ENCODE assay signal across 34 cellular contexts in the genomic region with DNA sequence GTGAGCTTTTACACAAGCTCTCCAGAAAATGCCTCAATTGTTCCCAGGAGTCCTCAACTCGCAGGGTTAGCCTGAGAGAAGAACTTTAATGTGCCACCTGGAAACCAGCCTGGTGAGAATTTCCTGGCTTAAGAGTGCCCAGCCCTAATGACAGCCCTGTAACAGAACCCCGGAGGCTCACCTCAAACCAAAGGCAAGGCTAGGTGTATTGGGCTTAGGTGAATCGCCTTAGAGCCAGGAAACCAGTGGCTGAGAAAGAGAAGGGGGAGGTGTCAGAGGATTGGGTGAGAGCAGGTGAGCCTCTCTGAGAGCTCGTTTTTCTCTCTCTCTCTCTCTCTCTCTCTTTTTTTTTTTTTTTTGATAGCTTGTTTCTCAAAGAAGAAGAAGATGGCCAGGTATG. TPM values are rescaled to one million over a fixed set of nuclear protein-coding genes. Genes with fewer than 3 reads are reported as not detected.
DNase-seq lines count a peak whose midpoint lies in the region; ATAC-seq, FAIRE-seq and TF ChIP-seq lines count a peak whose summit lies in the region.
"Had no signal": no experiment of that assay in that cellular context is flagged by ENCODE, and none has a peak within 500 bp of the region (broad histone marks: within the 10 kb centered on the region; RNA-seq: fewer than 3 reads in every experiment).

No MANE protein-coding gene starts in this region.

- no peak for FAIRE-seq in K562 (lab: Jason Lieb, UNC)
- FAIRE-seq: islet of Langerhans had no signal

- 14% methylated on average over 4 of the region's 4 CpGs for WGBS in mammary epithelial cell (ENCODE audit: low coverage, missing lambda C conversion rate)
- 0% methylated on average over 3 of the region's 4 CpGs for WGBS in K562 (ENCODE audit: insufficient coverage, low coverage, missing lambda C conversion rate)

- TF ChIP-seq RAD21 in K562 (CRISPR knock-in tag; conservative IDR thresholded peaks at IDR 0.05 in 1 of 2, IDR thresholded peaks at IDR 0.05 in 1 of 2), result no peak

- BruUV-seq in mammary epithelial cell (replicated peaks; lab: Mats Ljungman, UMichigan), result no TSS peak
- BruUV-seq in MCF 10A (replicated peaks; lab: Mats Ljungman, UMichigan), result no TSS peak
- BruUV-seq in K562 (replicated peaks; lab: Mats Ljungman, UMichigan), result no TSS peak

- H3K9ac ChIP-seq in mammary epithelial cell (ENCODE audit: insufficient read depth, low read length), result no peak overlapping the region
- no peak overlapping the region for H3K9ac ChIP-seq in K562 (ENCODE audit: insufficient read depth in 1 of 2, low read depth in 2 of 2, low read length in 2 of 2)

- no peaks in the 10 kb centered on the region for H3K4me1 ChIP-seq in mammary epithelial cell (ENCODE audit: insufficient read depth, low read length)
- no peaks in the 10 kb centered on the region for H3K4me1 ChIP-seq in K562 (replicated peaks in 1 of 2; ENCODE audit: control insufficient read depth in 2 of 2, insufficient read depth in 2 of 2, low read length in 2 of 2)
- H3K4me1 ChIP-seq: adrenal gland, Caco-2 had no signal

- ATAC-seq in K562, result peak; percentile 52; the same call in 2 of the 3 replicates
- no peak for ATAC-seq in sciatic nerve
- ATAC-seq: activated T-cell treated with anti-CD3 and anti-CD28 coated beads, Interleukin-2, amount 50 U/mL, for 4 hours; left ventricle myocardium superior; natural killer cell treated with Interleukin-12 subunit alpha and Interleukin-12 subunit beta and Interleukin-15 and Interleukin-18, amount 100 ng/mL, for 72 hours; SK-N-SH treated with all-trans-retinoic acid at 6 μM for 48 hours had no signal

- no peaks in the 10 kb centered on the region for H3K9me3 ChIP-seq in mammary epithelial cell (replicated peaks; ENCODE audit: insufficient read depth, low read length)
- H3K9me3 ChIP-seq in K562 (replicated peaks; ENCODE audit: control insufficient read depth, insufficient read depth, low read depth, low read length), result no peaks in the 10 kb centered on the region; the same call in 1 of the 2 replicates
- H3K9me3 ChIP-seq: adrenal gland, Caco-2 had no signal

- in situ Hi-C loops in mammary epithelial cell (cut with MboI; ENCODE audit: low sequenced_read_pairs in 2 of 2) (no loop called here), K562 (cut with MboI) (no loop called here)

- TF ChIP-seq CTCF in mammary epithelial cell (conservative IDR thresholded peaks at IDR 0.05 in 1 of 2, IDR thresholded peaks at IDR 0.05 in 1 of 2; ENCODE audit: extremely low read depth in 1 of 2, insufficient read depth in 1 of 2, low read depth in 1 of 2, low read length in 2 of 2) (no peak), MCF 10A (IDR thresholded peaks at IDR 0.05; ENCODE audit: unreplicated experiment) (no peak), K562 (IDR thresholded peaks at IDR 0.05 in 2 of 3, conservative IDR thresholded peaks at IDR 0.05 in 1 of 3; ENCODE audit: insufficient read depth in 2 of 3, low read depth in 1 of 3, low read length in 3 of 3) (no peak), mesothelial cell of epicardium (IDR thresholded peaks at IDR 0.05; ENCODE audit: unreplicated experiment) (no peak)

- H3K4me3 ChIP-seq in mammary epithelial cell (replicated peaks in 1 of 3; ENCODE audit: insufficient read depth in 1 of 3, low read depth in 2 of 3, low read length in 3 of 3), result no peak overlapping the region
- no peak overlapping the region for H3K4me3 ChIP-seq in K562
- H3K4me3 ChIP-seq: adrenal gland, smooth muscle cell had no signal

- CTCF ChIA-PET in mammary epithelial cell (lab: Charles Lee; ENCODE audit: low non-redundant PET) (no interaction called here), MCF 10A (lab: Yijun Ruan, JAX) (interaction anchor here (0.6 to 1.2 kb wide), 4 partner anchors 10 to 281 kb away, joined by 3 read pairs; no protein-coding TSS in a partner anchor), K562 (lab: Yijun Ruan, JAX; ENCODE audit: low intra/inter-chr PET ratio) (no interaction called here)

- H3K4me3 Mint-ChIP-seq in MCF 10A (ENCODE audit: unreplicated experiment) (no peak overlapping the region), mesothelial cell of epicardium (no peak overlapping the region)
- H3K4me3 Mint-ChIP-seq: activated T-cell treated with anti-CD3 and anti-CD28 coated beads, Interleukin-2, amount 50 U/mL, for 4 hours; brain; IgD-negative memory B cell; natural killer cell treated with Interleukin-12 subunit alpha and Interleukin-12 subunit beta and Interleukin-15 and Interleukin-18, amount 100 ng/mL, for 72 hours; type B pancreatic cell had no signal

- dilution Hi-C loops in mammary epithelial cell (cut with HindIII; ENCODE audit: low sequenced_read_pairs), result no loop called here

- H3K27ac Mint-ChIP-seq in MCF 10A (ENCODE audit: low read depth, unreplicated experiment) (no peak overlapping the region), mesothelial cell of epicardium (no peak overlapping the region)
- H3K27ac Mint-ChIP-seq: brain; IgD-negative memory B cell; natural killer cell treated with Interleukin-12 subunit alpha and Interleukin-12 subunit beta and Interleukin-15 and Interleukin-18, amount 100 ng/mL, for 72 hours; type B pancreatic cell had no signal

- H3K27ac ChIP-seq in mammary epithelial cell (ENCODE audit: insufficient read depth, low read depth, low read length) (no peak overlapping the region), K562 (ENCODE audit: extremely low read depth, low read depth, low read length) (no peak overlapping the region)
- H3K27ac ChIP-seq: adrenal gland had no signal

- H3K4me1 Mint-ChIP-seq in MCF 10A (ENCODE audit: insufficient read depth, unreplicated experiment), result no peaks in the 10 kb centered on the region
- H3K4me1 Mint-ChIP-seq in mesothelial cell of epicardium, result peaks cover 6% of the 10 kb centered on the region
- H3K4me1 Mint-ChIP-seq: brain, IgD-negative memory B cell had no signal

- H3K9me3 Mint-ChIP-seq in MCF 10A (ENCODE audit: unreplicated experiment) (no peaks in the 10 kb centered on the region), mesothelial cell of epicardium (no peaks in the 10 kb centered on the region)
- H3K9me3 Mint-ChIP-seq: activated T-cell treated with anti-CD3 and anti-CD28 coated beads, Interleukin-2, amount 50 U/mL, for 4 hours; brain; IgD-negative memory B cell; natural killer cell treated with Interleukin-12 subunit alpha and Interleukin-12 subunit beta and Interleukin-15 and Interleukin-18, amount 100 ng/mL, for 72 hours; type B pancreatic cell had no signal

- H3K36me3 ChIP-seq in mammary epithelial cell (ENCODE audit: insufficient read depth, low read length) (no peaks in the 10 kb centered on the region), K562 (ENCODE audit: control insufficient read depth, insufficient read depth, low read length) (no peaks in the 10 kb centered on the region)
- H3K36me3 ChIP-seq: adrenal gland had no signal

- POLR2A ChIA-PET in MCF 10A (lab: Yijun Ruan, JAX) (no interaction called here), K562 (lab: Yijun Ruan, JAX) (no interaction called here)

- H2AFZ ChIP-seq in mammary epithelial cell (ENCODE audit: low read depth, low read length), result no peak overlapping the region
- H2AFZ ChIP-seq in K562 (ENCODE audit: low read depth, low read length), result no peak overlapping the region

- no peaks in the 10 kb centered on the region for H3K27me3 ChIP-seq in mammary epithelial cell (ENCODE audit: insufficient read depth, low read length)
- peaks cover 5% of the 10 kb centered on the region in 2 experiments; a peak in 4 of 5 replicates for H3K27me3 ChIP-seq in K562 (ENCODE audit: control insufficient read depth in 2 of 2, insufficient read depth in 2 of 2, low read length in 2 of 2)
- H3K27me3 ChIP-seq: adrenal gland had no signal

- no peaks in the 10 kb centered on the region for H3K36me3 Mint-ChIP-seq in MCF 10A (ENCODE audit: insufficient read depth, unreplicated experiment)
- no peaks in the 10 kb centered on the region for H3K36me3 Mint-ChIP-seq in mesothelial cell of epicardium
- H3K36me3 Mint-ChIP-seq: brain; IgD-negative memory B cell; natural killer cell treated with Interleukin-12 subunit alpha and Interleukin-12 subunit beta and Interleukin-15 and Interleukin-18, amount 100 ng/mL, for 72 hours; type B pancreatic cell had no signal

- TF ChIP-seq EP300 in K562 (IDR thresholded peaks at IDR 0.05; ENCODE audit: low read length), result no peak

- H3K27me3 Mint-ChIP-seq in MCF 10A (ENCODE audit: insufficient read depth, unreplicated experiment) (no peaks in the 10 kb centered on the region), mesothelial cell of epicardium (ENCODE audit: low read depth) (peaks cover 3% of the 10 kb centered on the region)
- H3K27me3 Mint-ChIP-seq: natural killer cell treated with Interleukin-12 subunit alpha and Interleukin-12 subunit beta and Interleukin-15 and Interleukin-18, amount 100 ng/mL, for 72 hours; type B pancreatic cell had no signal

- intact Hi-C loops in mammary epithelial cell (cut with micrococcal nuclease) (no loop called here), MCF 10A (cut with micrococcal nuclease) (no loop called here), K562 (cut with micrococcal nuclease) (no loop called here), sciatic nerve (cut with DNase I) (no loop called here)

- TF ChIP-seq POLR2A in K562 (conservative IDR thresholded peaks at IDR 0.05), result no peak

- no peaks in the 10 kb centered on the region for H3K9me1 ChIP-seq in K562 (ENCODE audit: control insufficient read depth, insufficient read depth, low read length)

- H3K79me2 ChIP-seq in mammary epithelial cell (ENCODE audit: insufficient read depth, low read length) (no peaks in the 10 kb centered on the region), K562 (ENCODE audit: control insufficient read depth, insufficient read depth, low read length) (no peaks in the 10 kb centered on the region)

- H4K20me1 ChIP-seq in mammary epithelial cell (ENCODE audit: insufficient read depth, low read length), result no peaks in the 10 kb centered on the region
- H4K20me1 ChIP-seq in K562 (replicated peaks; ENCODE audit: control insufficient read depth, insufficient read depth, low read length), result no peaks in the 10 kb centered on the region

- H3K4me2 ChIP-seq in mammary epithelial cell (ENCODE audit: insufficient read depth, low read depth, low read length) (no peak overlapping the region), K562 (ENCODE audit: insufficient read depth, low read length) (no peak overlapping the region)
- H3K4me2 ChIP-seq: smooth muscle cell had no signal

- DNase-seq in mammary epithelial cell (peak; percentile 5), MCF 10A (ENCODE audit: unreplicated experiment) (no peak), NCI-H2107 (lab: John Stamatoyannopoulos, UW) (peak; percentile 81), K562 (ENCODE audit: extremely low read depth in 1 of 4, low spot score in 3 of 4) (no peak), medulla oblongata (ENCODE audit: extremely low spot score) (no peak), sciatic nerve (ENCODE audit: low spot score) (no peak), NCI-H226 (no peak), mesothelial cell of epicardium (ENCODE audit: low spot score in 2 of 2, unreplicated experiment in 2 of 2) (no peak)
- DNase-seq: activated CD4-positive, alpha-beta T cell treated with anti-CD3 and anti-CD28 coated beads for 4 hours; activated naive CD4-positive, alpha-beta T cell treated with Interleukin-2 at 50 U/mL for 16 hours; activated T-cell treated with anti-CD3 and anti-CD28 coated beads, Interleukin-2, amount 50 U/mL, for 4 hours; adrenal gland; Caco-2; foreskin melanocyte; hippocampal formation; left ventricle myocardium superior; NCI-H1694 treated with DMSO at 0.1 percent for 48 hours; retina; stimulated activated CD4-positive, alpha-beta T cell treated with anti-CD3 and anti-CD28 coated beads, Interleukin-2, amount 100 ng/mL, for 24 hours; T-helper 2 cell had no signal

RNA-seq across cellular contexts. Expression of gene OCM2, which starts 7.3 kb away (rescaled TPM):
- total RNA-seq in mammary epithelial cell (not detected), MCF 10A (2022) (not detected in 2 replicates), K562 (2014; rRNA removed) (not detected in 2 replicates), K562 (2014; rRNA removed; fragmentation: Illumina TruSeq; extraction: Trizol) (not detected in 2 replicates), K562 (2015; rRNA removed; fragmentation: Illumina TruSeq; extraction: Trizol) (not detected in 2 replicates), K562 (2021) (not detected in 2 replicates), sciatic nerve (not detected), mesothelial cell of epicardium (not detected in 3 replicates)
- polyA plus RNA-seq in mammary epithelial cell (not detected), K562 (2011; rRNA removed) (not detected in 2 replicates), K562 (2014; fragmentation: Illumina TruSeq; extraction: Trizol) (not detected in 2 replicates), K562 (2014; fragmentation: Nextera tagmentation; extraction: Ambion mirVana) (not detected), K562 (2014; rRNA removed) (not detected in 2 replicates)
- polyA minus RNA-seq in mammary epithelial cell, result not detected
- not detected in 2 replicates for total RNA-seq in K562 (2011; cell fraction: chromatin; rRNA removed; ENCODE audit: low replicate concordance)
- total RNA-seq in K562 (2011; cell fraction: nucleolus; rRNA removed), result not detected in 2 replicates
- not detected in 2 replicates for total RNA-seq in K562 (2011; cell fraction: nucleoplasm; rRNA removed)
- polyA plus RNA-seq in K562 (2011; cell fraction: cytosol; rRNA removed), result not detected in 2 replicates
- not detected in 2 replicates for polyA plus RNA-seq in K562 (2011; cell fraction: nucleus; rRNA removed)
- polyA plus RNA-seq in K562 (2012), result not detected in 2 replicates
- not detected in 2 replicates for polyA minus RNA-seq in K562 (2011; rRNA and poly(A)+ RNA removed)
- not detected in 2 replicates for polyA minus RNA-seq in K562 (2011; cell fraction: cytosol; rRNA and poly(A)+ RNA removed)
- polyA minus RNA-seq in K562 (2011; cell fraction: nucleus; rRNA and poly(A)+ RNA removed), result not detected in 2 replicates
- total RNA-seq: activated T-cell treated with anti-CD3 and anti-CD28 coated beads, Interleukin-2, amount 50 U/mL, for 4 hours; adrenal gland; Caco-2; chondrocyte; left ventricle myocardium superior; M059J; mononuclear cell; natural killer cell treated with Interleukin-12 subunit alpha and Interleukin-12 subunit beta and Interleukin-15 and Interleukin-18, amount 100 ng/mL, for 72 hours; osteoblast; smooth muscle cell; subcutaneous adipose tissue had no signal
- polyA plus RNA-seq: adrenal gland, BJ, esophagus, IgD-negative memory B cell, smooth muscle cell had no signal

Comparison
In these comparisons a context has a peak if more than half of its experiments do, and no peak if none do; other contexts are left out.
1. DNase-seq: peak in mammary epithelial cell (single experiment) and NCI-H2107 (single experiment); none in MCF 10A (single experiment), K562 (0 of 4), medulla oblongata (single experiment), sciatic nerve (single experiment), NCI-H226 (single experiment) and mesothelial cell of epicardium (0 of 2).